In genomic region chr1:52663716-52664115, GRCh38 we compare ENCODE assay signal across 15 cellular contexts. TPM values are rescaled to one million over a fixed set of nuclear protein-coding genes. Genes with fewer than 3 reads are reported as not detected.
DNase-seq lines count a peak whose midpoint lies in the region; ATAC-seq, FAIRE-seq and TF ChIP-seq lines count a peak whose summit lies in the region.
"Had no signal": no experiment of that assay in that cellular context is flagged by ENCODE, and none has a peak within 500 bp of the region (broad histone marks: within the 10 kb centered on the region; RNA-seq: fewer than 3 reads in every experiment).

No MANE protein-coding gene starts in this region.

- no peaks in the 10 kb centered on the region for H3K9me3 ChIP-seq in astrocyte (ENCODE audit: insufficient read depth, low read depth, low read length)
- no peaks in the 10 kb centered on the region for H3K9me3 ChIP-seq in trophoblast cell (ENCODE audit: insufficient read depth, low read depth, low read length)
- no peaks in the 10 kb centered on the region for H3K9me3 ChIP-seq in pancreas
- H3K9me3 ChIP-seq: MG63 had no signal

- H3K9me3 Mint-ChIP-seq in astrocyte (ENCODE audit: unreplicated experiment), result no peaks in the 10 kb centered on the region
- H3K9me3 Mint-ChIP-seq: CD8-positive, alpha-beta memory T cell had no signal

- no peaks in the 10 kb centered on the region for H3K36me3 ChIP-seq in astrocyte (ENCODE audit: insufficient read depth, low read length)
- no peaks in the 10 kb centered on the region for H3K36me3 ChIP-seq in trophoblast cell (ENCODE audit: control insufficient read depth in 1 of 2, insufficient read depth in 2 of 2, low read length in 2 of 2)
- no peaks in the 10 kb centered on the region for H3K36me3 ChIP-seq in mesendoderm (ENCODE audit: control insufficient read depth, insufficient read depth, low read length)
- H3K36me3 ChIP-seq in pancreas, result no peaks in the 10 kb centered on the region
- H3K36me3 ChIP-seq: MG63 had no signal

- H4K5ac ChIP-seq in mesendoderm (ENCODE audit: low read length), result no peak overlapping the region

- H3K27ac ChIP-seq in RWPE1 (peak overlapping the region; percentile 88), astrocyte (ENCODE audit: low read depth, low read length) (no peak overlapping the region), trophoblast cell (ENCODE audit: low read depth, low read length) (no peak overlapping the region), mesendoderm (ENCODE audit: low read depth, low read length) (no peak overlapping the region), pancreas (no peak overlapping the region)
- H3K27ac ChIP-seq: KMS-11 had no signal

- H3K36me3 Mint-ChIP-seq in astrocyte (ENCODE audit: low read depth, unreplicated experiment), result no peaks in the 10 kb centered on the region

- H4K8ac ChIP-seq in trophoblast cell (ENCODE audit: low read depth, low read length) (no peak overlapping the region), mesendoderm (ENCODE audit: low read depth, low read length) (no peak overlapping the region)

- FAIRE-seq in astrocyte (lab: Jason Lieb, UNC) (no peak), pancreas (lab: Jason Lieb, UNC) (no peak)

- H3K79me2 ChIP-seq in astrocyte (ENCODE audit: insufficient read depth, low read length) (no peaks in the 10 kb centered on the region), trophoblast cell (ENCODE audit: control insufficient read depth, insufficient read depth, low read length, poor library complexity) (peaks cover 2% of the 10 kb centered on the region), mesendoderm (ENCODE audit: control insufficient read depth, insufficient read depth, low read length) (no peaks in the 10 kb centered on the region)

- H3K18ac ChIP-seq in trophoblast cell (ENCODE audit: low read length) (no peak overlapping the region), mesendoderm (ENCODE audit: low read length) (no peak overlapping the region)

- no peak overlapping the region for H3K14ac ChIP-seq in trophoblast cell (ENCODE audit: low read length)

- H3K27ac Mint-ChIP-seq in astrocyte (ENCODE audit: unreplicated experiment), result no peak overlapping the region

- TF ChIP-seq CTCF in RWPE1 (conservative IDR thresholded peaks at IDR 0.05; ENCODE audit: low read depth) (no peak), astrocyte (IDR thresholded peaks at IDR 0.05; ENCODE audit: insufficient read depth, low read depth, low read length) (no peak), fibroblast of the aortic adventitia (IDR thresholded peaks at IDR 0.05; ENCODE audit: insufficient read depth, low read length) (no peak), pancreas (IDR thresholded peaks at IDR 0.05) (no peak)

- H3K4me1 Mint-ChIP-seq in astrocyte (ENCODE audit: low read depth, unreplicated experiment), result peaks cover 24% of the 10 kb centered on the region

- ATAC-seq in pancreas, result no peak

- H3K23ac ChIP-seq in trophoblast cell (ENCODE audit: low read length) (no peak overlapping the region), mesendoderm (ENCODE audit: low read length) (no peak overlapping the region)

- peak overlapping the region; percentile 57 for H2BK120ac ChIP-seq in trophoblast cell (ENCODE audit: insufficient read depth, low read length, poor library complexity)
- H2BK120ac ChIP-seq in mesendoderm (ENCODE audit: low read depth, low read length), result no peak overlapping the region

- WGBS in trophoblast cell (ENCODE audit: extremely low coverage, insufficient coverage, insufficient read length), result no CpG with 5 or more reads among the region's 5 CpGs
- WGBS in mesendoderm (ENCODE audit: extremely low coverage, insufficient coverage, low lambda C conversion rate), result no CpG with 5 or more reads among the region's 5 CpGs
- 94 to 95% methylated on average over 5 of the region's 5 CpGs for WGBS in pancreas, 2 donors

- no peak for DNase-seq in RWPE1 (ENCODE audit: low spot score)
- no peak for DNase-seq in astrocyte (ENCODE audit: low read depth)
- DNase-seq in fibroblast of the aortic adventitia (ENCODE audit: low read depth), result peak; percentile 53
- no peak for DNase-seq in trophoblast cell
- no peak for DNase-seq in NCI-H146 treated with DMSO at 0.1 percent for 48 hours (lab: John Stamatoyannopoulos, UW; ENCODE audit: unreplicated experiment)
- DNase-seq in mesendoderm, result no peak
- DNase-seq in pancreas, result no peak
- DNase-seq: CD8-positive, alpha-beta memory T cell; H7; MG63; NCI-H1092 treated with DMSO at 0.1 percent for 48 hours; NCI-H1694 treated with DMSO at 0.1 percent for 48 hours; NCI-H69 had no signal

- H3K27me3 ChIP-seq in astrocyte (ENCODE audit: insufficient read depth, low read length) (no peaks in the 10 kb centered on the region), trophoblast cell (ENCODE audit: insufficient read depth, low read length) (no peaks in the 10 kb centered on the region), mesendoderm (ENCODE audit: insufficient read depth, low read length, poor library complexity) (no peaks in the 10 kb centered on the region), pancreas (no peaks in the 10 kb centered on the region)
- H3K27me3 ChIP-seq: MG63 had no signal

- no peak overlapping the region for H3K4me3 Mint-ChIP-seq in astrocyte (ENCODE audit: unreplicated experiment)
- H3K4me3 Mint-ChIP-seq: B cell; CD8-positive, alpha-beta memory T cell had no signal

- H3K4me1 ChIP-seq in astrocyte (ENCODE audit: insufficient read depth, low read length) (peaks cover 11% of the 10 kb centered on the region), trophoblast cell (ENCODE audit: control insufficient read depth in 1 of 2, insufficient read depth in 2 of 2, low read length in 2 of 2) (peaks cover 27 to 39% of the 10 kb centered on the region in 2 experiments), mesendoderm (ENCODE audit: control insufficient read depth, low read depth, low read length) (peaks cover 15% of the 10 kb centered on the region), pancreas (no peaks in the 10 kb centered on the region)

- H2BK12ac ChIP-seq in trophoblast cell (ENCODE audit: low read length), result no peak overlapping the region

- H3K27me3 Mint-ChIP-seq in astrocyte (ENCODE audit: low read depth, unreplicated experiment), result no peaks in the 10 kb centered on the region
- H3K27me3 Mint-ChIP-seq: B cell; CD8-positive, alpha-beta memory T cell had no signal

- no peak overlapping the region for H4K12ac ChIP-seq in trophoblast cell (ENCODE audit: low read depth, low read length)

- peak overlapping the region; percentile 79 for H4K91ac ChIP-seq in trophoblast cell (ENCODE audit: low read depth, low read length)

- no peak overlapping the region for H3K4me3 ChIP-seq in astrocyte (ENCODE audit: insufficient read depth, low read depth, low read length)
- no peak overlapping the region for H3K4me3 ChIP-seq in fibroblast of the aortic adventitia (ENCODE audit: low read depth, low read length)
- no peak overlapping the region for H3K4me3 ChIP-seq in trophoblast cell (ENCODE audit: low read depth, low read length)
- no peak overlapping the region for H3K4me3 ChIP-seq in mesendoderm (ENCODE audit: low read length)
- no peak overlapping the region for H3K4me3 ChIP-seq in pancreas
- H3K4me3 ChIP-seq: MG63 had no signal

- no peak overlapping the region for H2BK15ac ChIP-seq in mesendoderm (replicated peaks; ENCODE audit: low read depth)

- H3K4me2 ChIP-seq in astrocyte (ENCODE audit: low read length) (peak overlapping the region; percentile 74), trophoblast cell (ENCODE audit: low read length) (no peak overlapping the region), mesendoderm (ENCODE audit: low read length) (no peak overlapping the region)
- H3K4me2 ChIP-seq: KMS-11 had no signal

- no peak overlapping the region for H2BK5ac ChIP-seq in trophoblast cell (ENCODE audit: low read depth, low read length, poor library complexity)
- no peak overlapping the region for H2BK5ac ChIP-seq in mesendoderm (ENCODE audit: low read length)

- H2AFZ ChIP-seq in astrocyte (ENCODE audit: low read depth, low read length) (no peak overlapping the region), trophoblast cell (ENCODE audit: insufficient read depth, low read length, poor library complexity) (no peak overlapping the region)

- H3K56ac ChIP-seq in mesendoderm (ENCODE audit: low read length), result no peak overlapping the region

- intact Hi-C loops in pancreas (cut with DNase I), result no loop called here

- H2AK5ac ChIP-seq in trophoblast cell (ENCODE audit: low read length), result no peak overlapping the region
- no peak overlapping the region for H2AK5ac ChIP-seq in mesendoderm (ENCODE audit: low read length)

- peaks cover 29% of the 10 kb centered on the region for H3K79me1 ChIP-seq in trophoblast cell (ENCODE audit: low read length)
- H3K79me1 ChIP-seq in mesendoderm (ENCODE audit: low read length), result no peaks in the 10 kb centered on the region

- no peak overlapping the region for H3K9ac ChIP-seq in astrocyte (ENCODE audit: low read length)
- no peak overlapping the region for H3K9ac ChIP-seq in trophoblast cell (ENCODE audit: low read length)
- no peak overlapping the region for H3K9ac ChIP-seq in mesendoderm (ENCODE audit: low read length)
- H3K9ac ChIP-seq: KMS-11 had no signal

- CTCF ChIA-PET in RWPE1 (lab: Yijun Ruan, JAX), result no interaction called here

- POLR2A ChIA-PET in RWPE1 (lab: Yijun Ruan, JAX; ENCODE audit: low non-redundant PET), result no interaction called here

- no peaks in the 10 kb centered on the region for H4K20me1 ChIP-seq in astrocyte (ENCODE audit: insufficient read depth, low read length)

- H3K4ac ChIP-seq in trophoblast cell (ENCODE audit: low read depth, low read length) (no peak overlapping the region), mesendoderm (ENCODE audit: low read depth, low read length) (no peak overlapping the region)

RNA-seq across cellular contexts. Expression of gene SHISAL2A, which starts 30.7 kb away (rescaled TPM):
- total RNA-seq in astrocyte (not detected in 2 replicates), fibroblast of the aortic adventitia (ENCODE audit: low replicate concordance) (not detected in 2 replicates), pancreas (under 1 TPM in 4 of 6 donors, not detected in 2; 0.28 to 0.66 (median 0.51) TPM)
- 0.99 and 1.1 TPM in 2 replicates for polyA plus RNA-seq in trophoblast cell (2013)
- polyA plus RNA-seq in mesendoderm (2013, experiment 1 of 2), result 0.90 TPM
- 0.87 TPM for polyA plus RNA-seq in mesendoderm (2013, experiment 2 of 2)
- under 1 TPM in 1 of 2 donors, not detected in 1; 0.19 TPM for polyA plus RNA-seq in pancreas

RNA-seq across cellular contexts. Expression of gene COA7, which starts 34.4 kb away (rescaled TPM):
- total RNA-seq in astrocyte, result 18.4 and 19.4 TPM in 2 replicates
- total RNA-seq in fibroblast of the aortic adventitia (ENCODE audit: low replicate concordance), result 15.2 and 15.7 TPM in 2 replicates
- polyA plus RNA-seq in trophoblast cell (2013), result 7.9 TPM in 2 replicates
- polyA plus RNA-seq in mesendoderm (2013, experiment 1 of 2), result 21.1 TPM
- polyA plus RNA-seq in mesendoderm (2013, experiment 2 of 2), result 22.1 TPM
- 10 to 100 TPM in 3 of 6 donors, 1 to 10 TPM in 3; 7.2 to 18.6 (median 9.4) TPM for total RNA-seq in pancreas
- polyA plus RNA-seq in pancreas, result 1 to 10 TPM; 2.1 to 4.8 TPM
